In genomic region chr1:210500831-210501230, GRCh38 we compare ENCODE assay signal across 14 cellular contexts.
"Had no signal": no experiment of that assay in that cellular context is flagged by ENCODE, and none has a peak within 500 bp of the region (broad histone marks: within the 10 kb centered on the region; RNA-seq: fewer than 3 reads in every experiment).

No MANE protein-coding gene starts in this region.

- DNase-seq: activated B cell treated with CpG ODN at 0.5 μM for 24 hours; activated CD4-positive, alpha-beta T cell treated with anti-CD3 and anti-CD28 coated beads, Interleukin-2, amount 50 U/mL, for 1 hour; activated CD8-positive, alpha-beta T cell treated with anti-CD3 and anti-CD28 coated beads for 36 hours; activated naive CD8-positive, alpha-beta T cell treated with anti-CD3 and anti-CD28 coated beads, Interleukin-2, amount 50 U/mL, for 24 hours; activated T-cell treated with anti-CD3 and anti-CD28 coated beads, Interleukin-2, amount 50 U/mL, for 4 hours; foreskin keratinocyte; heart left ventricle; left lung; mucosa of descending colon; posterior cingulate gyrus; right cardiac atrium; stimulated activated naive CD4-positive, alpha-beta T cell; T-helper 2 cell; tibial artery had no signal

- ATAC-seq: activated CD8-positive, alpha-beta T cell treated with anti-CD3 and anti-CD28 coated beads for 36 hours; activated naive CD8-positive, alpha-beta T cell treated with anti-CD3 and anti-CD28 coated beads, Interleukin-2, amount 50 U/mL, for 24 hours; activated T-cell treated with anti-CD3 and anti-CD28 coated beads, Interleukin-2, amount 50 U/mL, for 4 hours; foreskin keratinocyte; heart left ventricle; left lung; mucosa of descending colon; right cardiac atrium had no signal
